In genomic region chr3:51391075-51391565, GRCh38 we compare ENCODE assay signal across 8 cellular contexts. TPM values are rescaled to one million over a fixed set of nuclear protein-coding genes. Genes with fewer than 3 reads are reported as not detected.
DNase-seq lines count a peak whose midpoint lies in the region; ATAC-seq, FAIRE-seq and TF ChIP-seq lines count a peak whose summit lies in the region.

RBM15B (plus strand) TSS chr3:51391285; CDS start chr3:51391400, 115 bp downstream.

- peak within 1 kb of the TSS; percentile 57 for H4K5ac ChIP-seq in H1 (ENCODE audit: insufficient read length, low read depth, low read length)
- H4K5ac ChIP-seq in mesendoderm (ENCODE audit: low read length): no peak within 1 kb of the TSS

- peak in 1 of 3 experiments; percentile 84; a peak in 2 of 4 replicates for TF ChIP-seq CTCF in H1 (IDR thresholded peaks at IDR 0.05; ENCODE audit: control extremely low read depth in 1 of 3, insufficient read depth in 1 of 3, low read depth in 1 of 3, low read length in 3 of 3)

- H4K20me1 ChIP-seq in H1 (replicated peaks in 1 of 2; ENCODE audit: control insufficient read depth in 1 of 2, insufficient read depth in 2 of 2, low read length in 2 of 2): peaks cover 32 to 54% of the 10 kb centered on the region in 2 experiments

- H3K27ac ChIP-seq in H1 (ENCODE audit: low read depth, low read length) (peak within 1 kb of the TSS; percentile 81), mesendoderm (ENCODE audit: low read depth, low read length) (peak within 1 kb of the TSS; percentile 51)

- H3K4me3 ChIP-seq in H1 (ENCODE audit: extremely low read depth in 1 of 4, insufficient read depth in 2 of 4, low read depth in 3 of 4, low read length in 4 of 4): peak within 1 kb of the TSS; percentile 75 to 90 (median 82)
- peak within 1 kb of the TSS; percentile 78 for H3K4me3 ChIP-seq in mesendoderm (ENCODE audit: low read length)

- CTCF ChIA-PET in H1 (lab: Charles Lee; ENCODE audit: partially characterized antibody): interaction anchor here (0.9 to 7.2 kb wide), 7 partner anchors 9 to 775 kb away, joined by 3 to 53 read pairs (median 6); partner anchors contain the start of gene MAPKAPK3

- TF ChIP-seq EP300 in H1 (IDR thresholded peaks at IDR 0.05; ENCODE audit: borderline replicate concordance in 1 of 2, low read depth in 2 of 2, low read length in 2 of 2): peak in 1 of 2 experiments; percentile 83; a peak in 1 of 3 replicates

- H3K23ac ChIP-seq in H1 (ENCODE audit: insufficient read length) (no peak within 1 kb of the TSS), mesendoderm (ENCODE audit: low read length) (peak within 1 kb of the TSS; percentile 90)

- H3K9ac ChIP-seq in H1 (replicated peaks in 1 of 4; ENCODE audit: extremely low read depth in 1 of 4, low read depth in 3 of 4, low read length in 3 of 4): peak within 1 kb of the TSS; percentile 89 to 100 (median 94)
- H3K9ac ChIP-seq in mesendoderm (ENCODE audit: low read length): peak within 1 kb of the TSS; percentile 96

- H3K18ac ChIP-seq in H1 (ENCODE audit: extremely low read depth, low read length) (peak within 1 kb of the TSS; percentile 72; the same call in 1 of the 2 replicates), mesendoderm (ENCODE audit: low read length) (peak within 1 kb of the TSS; percentile 86)

- H3K4ac ChIP-seq in H1 (replicated peaks; ENCODE audit: insufficient read length, low read depth, low read length) (peak within 1 kb of the TSS; percentile 91), mesendoderm (ENCODE audit: low read depth, low read length) (peak within 1 kb of the TSS; percentile 93)

- H3K27me3 ChIP-seq in H1 (replicated peaks in 1 of 4; ENCODE audit: control insufficient read depth in 3 of 4, extremely low read depth in 1 of 4, insufficient read depth in 3 of 4, low read length in 3 of 4) (no peaks in the 10 kb centered on the region), mesendoderm (ENCODE audit: insufficient read depth, low read length, poor library complexity) (no peaks in the 10 kb centered on the region)

- 1% methylated on average over 55 of the region's 83 CpGs; no CpG with 5 or more reads in 1 of the 2 experiments for WGBS in H1 (ENCODE audit: extremely low coverage in 1 of 2, insufficient coverage in 1 of 2, insufficient read length in 1 of 2, insufficient replicate concordance in 2 of 2, low coverage in 1 of 2, low lambda C conversion rate in 2 of 2, missing lambda C conversion rate in 1 of 2), 2 experiments
- WGBS in mesendoderm (ENCODE audit: extremely low coverage, insufficient coverage, low lambda C conversion rate): no CpG with 5 or more reads among the region's 83 CpGs

- H3K36me3 ChIP-seq in H1 (ENCODE audit: control insufficient read depth in 2 of 4, insufficient read depth in 4 of 4, low read length in 3 of 4) (peaks cover 32 to 75% (median 48%) of the 10 kb centered on the region in 4 experiments), mesendoderm (ENCODE audit: control insufficient read depth, insufficient read depth, low read length) (peaks cover 27% of the 10 kb centered on the region)

- no peaks in the 10 kb centered on the region; a peak in 1 of 4 replicates for H3K9me3 ChIP-seq in H1 (ENCODE audit: insufficient read depth in 2 of 2, low read depth in 1 of 2, low read length in 1 of 2)

- H2BK120ac ChIP-seq in H1 (replicated peaks; ENCODE audit: low read depth, low read length): no peak within 1 kb of the TSS
- H2BK120ac ChIP-seq in mesendoderm (ENCODE audit: low read depth, low read length): peak within 1 kb of the TSS; percentile 23

- H2BK15ac ChIP-seq in H1 (ENCODE audit: low read length) (no peak within 1 kb of the TSS; the same call in 1 of the 2 replicates), mesendoderm (replicated peaks; ENCODE audit: low read depth) (no peak within 1 kb of the TSS)

- H2AFZ ChIP-seq in H1 (ENCODE audit: low read length): no peak within 1 kb of the TSS

- H4K8ac ChIP-seq in H1 (ENCODE audit: extremely low read depth, insufficient read depth, low read length): peak within 1 kb of the TSS; percentile 99
- H4K8ac ChIP-seq in mesendoderm (ENCODE audit: low read depth, low read length): peak within 1 kb of the TSS; percentile 82

- peak within 1 kb of the TSS; percentile 81 for H4K91ac ChIP-seq in H1 (replicated peaks; ENCODE audit: insufficient read length, low read length)

- ATAC-seq in GM19468 (IDR thresholded peaks at IDR 0.05; ENCODE audit: extremely low read depth, unreplicated experiment): peak; percentile 93

- H3K4me2 ChIP-seq in H1 (ENCODE audit: insufficient read depth in 1 of 2, low read depth in 2 of 2, low read length in 2 of 2) (peak within 1 kb of the TSS; percentile 52 to 89), mesendoderm (ENCODE audit: low read length) (peak within 1 kb of the TSS; percentile 72)

- H3K4me1 ChIP-seq in H1 (replicated peaks in 1 of 4; ENCODE audit: control insufficient read depth in 3 of 4, insufficient read depth in 4 of 4, low read length in 3 of 4): peaks cover 4 to 30% (median 17%) of the 10 kb centered on the region in 4 experiments
- H3K4me1 ChIP-seq in mesendoderm (ENCODE audit: control insufficient read depth, low read depth, low read length): peaks cover 16% of the 10 kb centered on the region

- TF ChIP-seq POLR2A in H1 (IDR thresholded peaks at IDR 0.05; ENCODE audit: control extremely low read depth in 1 of 2, low read depth in 2 of 2, low read length in 2 of 2): peak in 1 of 2 experiments; percentile 94; a peak in 2 of 3 replicates

- 0 out of 2 replicates have a peak within 1 kb of the TSS, but pooled peaks have one; percentile 17 for H2AK5ac ChIP-seq in H1 (ENCODE audit: low read depth, low read length)
- peak within 1 kb of the TSS; percentile 72 for H2AK5ac ChIP-seq in mesendoderm (ENCODE audit: low read length)

- DNase-seq in COLO668 (lab: John Stamatoyannopoulos, UW; ENCODE audit: unreplicated experiment) (peak; percentile 94), HT-29 (ENCODE audit: low spot score) (peak; percentile 92), NOMO-1 treated with DMSO at 0.1 percent for 48 hours (lab: John Stamatoyannopoulos, UW; ENCODE audit: unreplicated experiment) (peak; percentile 94), H1 (ENCODE audit: low read depth in 1 of 2, low spot score in 2 of 2) (peak; percentile 93 to 98), mesendoderm (peak; percentile 98)
- peak; percentile 92 to 96 (median 93) for DNase-seq in activated CD8-positive, alpha-beta memory T cell treated with anti-CD3 and anti-CD28 coated beads for 48 hours (ENCODE audit: low read depth in 2 of 3, low spot score in 2 of 3)
- DNase-seq in stimulated activated CD8-positive, alpha-beta memory T cell treated with anti-CD3 and anti-CD28 coated beads, Interleukin-15, amount 100 ng/mL, for 24 hours (ENCODE audit: low read depth): peak; percentile 93

- no peak within 1 kb of the TSS for H3K14ac ChIP-seq in H1 (ENCODE audit: insufficient read length)

- peak within 1 kb of the TSS; percentile 74 for H2BK5ac ChIP-seq in H1 (ENCODE audit: low read depth, low read length)
- no peak within 1 kb of the TSS for H2BK5ac ChIP-seq in mesendoderm (ENCODE audit: low read length)

- H3K79me2 ChIP-seq in H1 (ENCODE audit: control insufficient read depth in 1 of 2, insufficient read depth in 2 of 2, low read length in 2 of 2): peaks cover 29 to 62% of the 10 kb centered on the region in 2 experiments
- peaks cover 66% of the 10 kb centered on the region for H3K79me2 ChIP-seq in mesendoderm (ENCODE audit: control insufficient read depth, insufficient read depth, low read length)

- POLR2A ChIA-PET in H1 (lab: Charles Lee; ENCODE audit: partially characterized antibody): interaction anchor here (0.8 to 2.0 kb wide), 10 partner anchors 9 to 822 kb away, joined by 3 to 6 read pairs (median 3); partner anchors contain the start of genes DCAF1 and RAD54L2

- H3K79me1 ChIP-seq in H1 (ENCODE audit: low read depth, low read length): peaks cover 17% of the 10 kb centered on the region
- peaks cover 49% of the 10 kb centered on the region for H3K79me1 ChIP-seq in mesendoderm (ENCODE audit: low read length)

- peaks cover 9% of the 10 kb centered on the region; the same call in 1 of the 2 replicates for H3K23me2 ChIP-seq in H1 (ENCODE audit: low read depth, low read length)

- no peak within 1 kb of the TSS for H2BK12ac ChIP-seq in H1 (ENCODE audit: low read depth, low read length)

- no peak within 1 kb of the TSS for H2BK20ac ChIP-seq in H1 (ENCODE audit: low read length)

- FAIRE-seq in H1 (lab: Jason Lieb, UNC): no peak

- peak; percentile 57 to 62; a peak in 3 of 4 replicates for TF ChIP-seq RAD21 in H1 (IDR thresholded peaks at IDR 0.05 in 1 of 2, conservative IDR thresholded peaks at IDR 0.05 in 1 of 2; ENCODE audit: low read depth in 2 of 2, low read length in 2 of 2)

- H3K56ac ChIP-seq in H1 (replicated peaks; ENCODE audit: insufficient read length, low read depth, low read length) (peak within 1 kb of the TSS; percentile 70), mesendoderm (ENCODE audit: low read length) (peak within 1 kb of the TSS; percentile 99)

TF ChIP-seq in H1, 55 proteins besides CTCF, POLR2A, EP300 and RAD21 (continues in another document):
- no peak for TF ChIP-seq ZNF274 (IDR thresholded peaks at IDR 0.05; ENCODE audit: borderline replicate concordance, extremely low read depth, low read length)
- TF ChIP-seq RNF2 (IDR thresholded peaks at IDR 0.05; ENCODE audit: borderline replicate concordance, low read depth, low read length, missing control alignments, poor library complexity, severe bottlenecking): no peak
- no peak for TF ChIP-seq NRF1 (IDR thresholded peaks at IDR 0.05; ENCODE audit: low read depth, low read length)
- peak; percentile 1 for TF ChIP-seq NANOG (IDR thresholded peaks at IDR 0.05; ENCODE audit: insufficient read depth, low read depth, low read length, poor library complexity, severe bottlenecking)
- TF ChIP-seq, protein P1, sequence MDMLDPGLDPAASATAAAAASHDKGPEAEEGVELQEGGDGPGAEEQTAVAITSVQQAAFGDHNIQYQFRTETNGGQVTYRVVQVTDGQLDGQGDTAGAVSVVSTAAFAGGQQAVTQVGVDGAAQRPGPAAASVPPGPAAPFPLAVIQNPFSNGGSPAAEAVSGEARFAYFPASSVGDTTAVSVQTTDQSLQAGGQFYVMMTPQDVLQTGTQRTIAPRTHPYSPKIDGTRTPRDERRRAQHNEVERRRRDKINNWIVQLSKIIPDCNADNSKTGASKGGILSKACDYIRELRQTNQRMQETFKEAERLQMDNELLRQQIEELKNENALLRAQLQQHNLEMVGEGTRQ (IDR thresholded peaks at IDR 0.05; ENCODE audit: low read length): peak; percentile 98

RNA-seq across cellular contexts. Expression of gene RBM15B, which starts in this region (rescaled TPM):
- 32.9 and 36.4 TPM in 2 replicates for total RNA-seq in HT-29 (2014; rRNA removed; shearing (Covaris generic))
- total RNA-seq in H1 (2021; fragmentation: NEBNext Ultra II Directional; extraction: Animal tissue kit (Norgen Biotek cat#: 25700)): 59.1 and 60.9 TPM in 2 replicates
- 22.2 and 30.1 TPM in 2 replicates for polyA plus RNA-seq in H1 (2011; rRNA removed)
- 28.2 TPM for polyA plus RNA-seq in H1 (2011; cell fraction: cytosol; rRNA removed)
- 30.4 TPM for polyA plus RNA-seq in H1 (2011; cell fraction: nucleus; rRNA removed)
- 42.0 to 44.4 TPM (median 44.0 TPM) in 4 replicates for polyA plus RNA-seq in H1 (2012, experiment 1 of 2)
- 36.6 TPM for polyA plus RNA-seq in H1 (2012, experiment 2 of 2)
- 30.4 TPM for polyA plus RNA-seq in H1 (2013, experiment 1 of 2)
- polyA plus RNA-seq in H1 (2013, experiment 2 of 2): 30.7 TPM
- polyA minus RNA-seq in H1 (2011; rRNA and poly(A)+ RNA removed): 36.5 and 42.7 TPM in 2 replicates
- polyA minus RNA-seq in H1 (2011; cell fraction: cytosol; rRNA and poly(A)+ RNA removed): 32.4 TPM
- polyA minus RNA-seq in H1 (2011; cell fraction: nucleus; rRNA and poly(A)+ RNA removed): 42.7 TPM
- 39.4 TPM for polyA plus RNA-seq in mesendoderm (2013, experiment 1 of 2)
- polyA plus RNA-seq in mesendoderm (2013, experiment 2 of 2): 38.7 TPM

Comparison
In these comparisons a context has a peak if more than half of its experiments do, and no peak if none do; other contexts are left out.
1. Peak in every context shown above with its lines: DNase-seq, ATAC-seq, H3K4me3 ChIP-seq and H3K27ac ChIP-seq.